ENCODE assay signal across 8 cellular contexts in genomic region chr17:68512247-68512966, GRCh38. TPM values are rescaled to one million over a fixed set of nuclear protein-coding genes. Genes with fewer than 3 reads are reported as not detected.
A peak's percentile ranks its signal among the peaks of the same experiment; 100 is the strongest.
DNase-seq lines count a peak whose midpoint lies in the region; ATAC-seq lines count a peak whose summit lies in the region.

Gene PRKAR1A (plus strand): TSS chr17:68512430. CDS start chr17:68515400, 2,970 bp downstream.

- peaks cover 6% of the 10 kb centered on the region for H3K9me3 Mint-ChIP-seq in dendritic cell treated with granulocyte-macrophage colony-stimulating factor and Interleukin-4, amounts not matched to agents 40 ng/mL and 50 ng/mL, for 4 days

- H3K4me1 Mint-ChIP-seq in dendritic cell treated with granulocyte-macrophage colony-stimulating factor and Interleukin-4, amounts not matched to agents 40 ng/mL and 50 ng/mL, for 4 days (ENCODE audit: low read depth): peaks cover 71% of the 10 kb centered on the region

- no peaks in the 10 kb centered on the region for H3K27me3 Mint-ChIP-seq in dendritic cell treated with granulocyte-macrophage colony-stimulating factor and Interleukin-4, amounts not matched to agents 40 ng/mL and 50 ng/mL, for 4 days

- peak; percentile 87 for ATAC-seq in GM19438 (IDR thresholded peaks at IDR 0.05; ENCODE audit: low read depth, unreplicated experiment)
- ATAC-seq in HG03571 (IDR thresholded peaks at IDR 0.05; ENCODE audit: unreplicated experiment): peak; percentile 90
- peak; percentile 87 for ATAC-seq in left lobe of liver

- intact Hi-C loops in dendritic cell treated with granulocyte-macrophage colony-stimulating factor and Interleukin-4, amounts not matched to agents 40 ng/mL and 50 ng/mL, for 4 days (cut with micrococcal nuclease): loop anchor here (2.0 to 5.0 kb wide), 3 partner anchors 14 to 45 kb away; no protein-coding TSS in a partner anchor

- H3K27ac Mint-ChIP-seq in dendritic cell treated with granulocyte-macrophage colony-stimulating factor and Interleukin-4, amounts not matched to agents 40 ng/mL and 50 ng/mL, for 4 days: peak within 1 kb of the TSS; percentile 100

- H3K4me3 Mint-ChIP-seq in dendritic cell treated with granulocyte-macrophage colony-stimulating factor and Interleukin-4, amounts not matched to agents 40 ng/mL and 50 ng/mL, for 4 days: peak within 1 kb of the TSS; percentile 97

- DNase-seq in CD1c-positive myeloid dendritic cell (ENCODE audit: extremely low spot score) (peak; percentile 97), NCI-H774 (lab: John Stamatoyannopoulos, UW) (peak; percentile 99), left lobe of liver (ENCODE audit: low spot score) (peak; percentile 97)
- DNase-seq in activated CD4-positive, alpha-beta T cell treated with anti-CD3 and anti-CD28 coated beads, Interleukin-2, amount 50 U/mL, for 4 hours: peak; percentile 84 to 86
- peak; percentile 90 for DNase-seq in stimulated activated CD4-positive, alpha-beta T cell treated with anti-CD3 and anti-CD28 coated beads, Interleukin-2, amount 100 ng/mL, for 24 hours

- peaks cover 48% of the 10 kb centered on the region for H3K36me3 Mint-ChIP-seq in dendritic cell treated with granulocyte-macrophage colony-stimulating factor and Interleukin-4, amounts not matched to agents 40 ng/mL and 50 ng/mL, for 4 days (ENCODE audit: low read depth)

RNA-seq across cellular contexts. Expression of gene PRKAR1A, which starts in this region (rescaled TPM):
- total RNA-seq in left lobe of liver: 116 TPM

Comparison
In these comparisons a context has a peak if more than half of its experiments do, and no peak if none do; other contexts are left out.
1. Peak in every context shown above with its lines: DNase-seq and ATAC-seq.